Comparison of ENCODE assay signal across 8 cellular contexts in genomic region chr1:214551436-214552173, GRCh38. TPM values are rescaled to one million over a fixed set of nuclear protein-coding genes. Genes with fewer than 3 reads are reported as not detected.
DNase-seq lines count a peak whose midpoint lies in the region; ATAC-seq and TF ChIP-seq lines count a peak whose summit lies in the region.

TSS of gene PTPN14 (minus strand) at chr1:214551602. CDS start at chr1:214464803, 86,799 bp downstream.

- peak; percentile 79 for ATAC-seq in DND-41 (ENCODE audit: insufficient read depth, low read depth)
- no peak for ATAC-seq in HG03139 (IDR thresholded peaks at IDR 0.05; ENCODE audit: unreplicated experiment)
- ATAC-seq in GM21717 (IDR thresholded peaks at IDR 0.05; ENCODE audit: unreplicated experiment), result no peak

- WGBS in mammary epithelial cell (ENCODE audit: low coverage, missing lambda C conversion rate), result 0% methylated on average over 4 of the region's 67 CpGs

- intact Hi-C loops in mammary epithelial cell (cut with micrococcal nuclease), result loop anchor here (1.0 to 5.0 kb wide), 4 partner anchors 23 to 174 kb away; no protein-coding TSS in a partner anchor

- H3K27me3 ChIP-seq in DND-41 (ENCODE audit: insufficient read depth, low read length, poor library complexity) (no peaks in the 10 kb centered on the region), mammary epithelial cell (ENCODE audit: insufficient read depth, low read length) (no peaks in the 10 kb centered on the region)

- dilution Hi-C loops in mammary epithelial cell (cut with HindIII; ENCODE audit: low sequenced_read_pairs), result no loop called here

- DNase-seq in DND-41 (peak; percentile 55), GOT3 (lab: John Stamatoyannopoulos, UW) (peak; percentile 58), NCI-H82 treated with DMSO at 0.1 percent for 48 hours (lab: John Stamatoyannopoulos, UW; ENCODE audit: unreplicated experiment) (peak; percentile 57), mammary epithelial cell (peak; percentile 92), renal cortical epithelial cell (ENCODE audit: low read depth) (peak; percentile 85)

- H3K9ac ChIP-seq in DND-41 (ENCODE audit: low read depth, low read length) (peak within 1 kb of the TSS; percentile 80), mammary epithelial cell (ENCODE audit: insufficient read depth, low read length) (peak within 1 kb of the TSS; percentile 98)

- no peaks in the 10 kb centered on the region; the same call in 1 of the 2 replicates for H4K20me1 ChIP-seq in DND-41 (ENCODE audit: insufficient read depth, low read length)
- H4K20me1 ChIP-seq in mammary epithelial cell (ENCODE audit: insufficient read depth, low read length), result no peaks in the 10 kb centered on the region

- H3K9me3 ChIP-seq in DND-41 (ENCODE audit: insufficient read depth, low read length, severe bottlenecking) (no peaks in the 10 kb centered on the region), mammary epithelial cell (replicated peaks; ENCODE audit: insufficient read depth, low read length) (no peaks in the 10 kb centered on the region)

- in situ Hi-C loops in mammary epithelial cell (cut with MboI; ENCODE audit: low sequenced_read_pairs in 2 of 2), result no loop called here

- H3K27ac ChIP-seq in DND-41 (ENCODE audit: low read length) (peak within 1 kb of the TSS; percentile 61), mammary epithelial cell (ENCODE audit: insufficient read depth, low read depth, low read length) (peak within 1 kb of the TSS; percentile 99)

- H3K4me3 ChIP-seq in DND-41 (ENCODE audit: low read depth in 1 of 2, low read length in 2 of 2), result peak within 1 kb of the TSS; percentile 69 to 71
- H3K4me3 ChIP-seq in mammary epithelial cell (replicated peaks in 1 of 3; ENCODE audit: insufficient read depth in 1 of 3, low read depth in 2 of 3, low read length in 3 of 3), result peak within 1 kb of the TSS; percentile 76 to 96 (median 90)
- peak within 1 kb of the TSS; percentile 82 for H3K4me3 ChIP-seq in iPS-11a (ENCODE audit: low read depth, low read length)

- H3K36me3 ChIP-seq in DND-41 (ENCODE audit: insufficient read depth, low read length) (no peaks in the 10 kb centered on the region), mammary epithelial cell (ENCODE audit: insufficient read depth, low read length) (peaks cover under 1% of the 10 kb centered on the region)

- H3K4me2 ChIP-seq in DND-41 (ENCODE audit: insufficient read depth, low read length), result peak within 1 kb of the TSS; percentile 90
- H3K4me2 ChIP-seq in mammary epithelial cell (ENCODE audit: insufficient read depth, low read depth, low read length), result peak within 1 kb of the TSS; percentile 86

- H3K79me2 ChIP-seq in DND-41 (ENCODE audit: insufficient read depth, low read length) (no peaks in the 10 kb centered on the region), mammary epithelial cell (ENCODE audit: insufficient read depth, low read length) (peaks cover 53% of the 10 kb centered on the region)

- TSS peak; percentile 5 for BruUV-seq in mammary epithelial cell (replicated peaks; lab: Mats Ljungman, UMichigan)

- peaks cover 45% of the 10 kb centered on the region for H3K4me1 ChIP-seq in DND-41 (ENCODE audit: insufficient read depth, low read length)
- peaks cover 35% of the 10 kb centered on the region for H3K4me1 ChIP-seq in mammary epithelial cell (ENCODE audit: insufficient read depth, low read length)

- TF ChIP-seq CTCF in DND-41 (IDR thresholded peaks at IDR 0.05; ENCODE audit: borderline replicate concordance, extremely low read depth, low read length, poor library complexity, severe bottlenecking) (no peak), mammary epithelial cell (conservative IDR thresholded peaks at IDR 0.05 in 1 of 2, IDR thresholded peaks at IDR 0.05 in 1 of 2; ENCODE audit: extremely low read depth in 1 of 2, insufficient read depth in 1 of 2, low read depth in 1 of 2, low read length in 2 of 2) (peak; percentile 22 to 55)

- CTCF ChIA-PET in mammary epithelial cell (lab: Charles Lee; ENCODE audit: low non-redundant PET), result interaction anchor here (0.6 to 1.2 kb wide), 7 partner anchors 23 to 217 kb away, joined by 3 to 6 read pairs (median 4); no protein-coding TSS in a partner anchor

- H2AFZ ChIP-seq in DND-41 (ENCODE audit: low read depth, low read length) (peak within 1 kb of the TSS; percentile 87), mammary epithelial cell (ENCODE audit: low read depth, low read length) (peak within 1 kb of the TSS; percentile 72)

RNA-seq across cellular contexts. Expression of gene PTPN14, which starts in this region (rescaled TPM):
- 100 to 1,000 TPM; 152 to 157 TPM for total RNA-seq in mammary epithelial cell
- 52.9 TPM for polyA plus RNA-seq in mammary epithelial cell
- 116 TPM for polyA minus RNA-seq in mammary epithelial cell
- 34.7 and 114 TPM in 2 replicates for total RNA-seq in renal cortical epithelial cell
